1 cellular context compared by ENCODE assay signal in the genomic region with DNA sequence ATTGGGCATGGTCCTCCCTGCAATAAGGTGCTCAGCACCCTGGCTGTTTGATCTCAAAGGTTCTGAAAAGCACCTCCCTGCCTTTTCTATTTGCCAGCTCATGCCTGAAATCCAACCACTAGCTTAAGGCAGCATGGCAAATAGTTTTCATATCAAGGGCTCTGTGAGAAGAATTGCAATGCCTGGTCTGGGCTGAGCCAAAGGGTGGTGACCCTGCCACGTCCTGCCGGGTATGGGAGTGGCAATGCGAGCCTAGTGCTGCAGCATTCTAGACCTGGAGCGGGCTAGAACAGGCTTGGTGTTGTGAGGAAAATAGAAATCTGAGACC.
TF ChIP-seq lines count a peak whose summit lies in the region.

No MANE protein-coding gene starts in this region.

TF ChIP-seq in H1, 55 proteins besides CTCF, POLR2A, EP300 and RAD21 (continued from another document):
- no peak for TF ChIP-seq CBX5 (IDR thresholded peaks at IDR 0.05; ENCODE audit: low read depth, low read length)
- no peak for TF ChIP-seq HDAC2 (IDR thresholded peaks at IDR 0.05; ENCODE audit: borderline replicate concordance in 1 of 2, low read depth in 2 of 2, low read length in 2 of 2)
- TF ChIP-seq RNF2 (IDR thresholded peaks at IDR 0.05; ENCODE audit: borderline replicate concordance, low read depth, low read length, missing control alignments, poor library complexity, severe bottlenecking), result no peak
- no peak for TF ChIP-seq RBBP5 (IDR thresholded peaks at IDR 0.05; ENCODE audit: borderline replicate concordance, low read depth, low read length)
- TF ChIP-seq BRCA1 (IDR thresholded peaks at IDR 0.05; ENCODE audit: low read depth, low read length), result no peak
- no peak for TF ChIP-seq CBX8 (IDR thresholded peaks at IDR 0.05; ENCODE audit: borderline replicate concordance, low read depth, low read length)
- TF ChIP-seq EGR1 (IDR thresholded peaks at IDR 0.05; ENCODE audit: borderline replicate concordance, low read depth, low read length), result no peak
